ENCODE assay signal across 1 cellular context in genomic region chr12:84661732-84662326, GRCh38.
TF ChIP-seq lines count a peak whose summit lies in the region.

No MANE protein-coding gene starts in this region.

TF ChIP-seq in SK-N-SH, 30 proteins besides CTCF, POLR2A, EP300 and RAD21 (continued from another document):
- TF ChIP-seq, protein P1, sequence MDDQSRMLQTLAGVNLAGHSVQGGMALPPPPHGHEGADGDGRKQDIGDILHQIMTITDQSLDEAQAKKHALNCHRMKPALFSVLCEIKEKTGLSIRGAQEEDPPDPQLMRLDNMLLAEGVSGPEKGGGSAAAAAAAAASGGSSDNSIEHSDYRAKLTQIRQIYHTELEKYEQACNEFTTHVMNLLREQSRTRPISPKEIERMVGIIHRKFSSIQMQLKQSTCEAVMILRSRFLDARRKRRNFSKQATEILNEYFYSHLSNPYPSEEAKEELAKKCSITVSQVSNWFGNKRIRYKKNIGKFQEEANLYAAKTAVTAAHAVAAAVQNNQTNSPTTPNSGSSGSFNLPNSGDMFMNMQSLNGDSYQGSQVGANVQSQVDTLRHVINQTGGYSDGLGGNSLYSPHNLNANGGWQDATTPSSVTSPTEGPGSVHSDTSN (IDR thresholded peaks at IDR 0.05) = peak; percentile 79
- no peak for TF ChIP-seq POLR2AphosphoS5 (IDR thresholded peaks at IDR 0.05; ENCODE audit: low read depth, low read length)
- peak; percentile 20; the same call in 1 of the 2 replicates for TF ChIP-seq NFIC (IDR thresholded peaks at IDR 0.05; ENCODE audit: borderline replicate concordance)
- no peak for TF ChIP-seq NRF1 (IDR thresholded peaks at IDR 0.05; ENCODE audit: low read depth, low read length)
- TF ChIP-seq FOXJ3 (CRISPR knock-in tag; IDR thresholded peaks at IDR 0.05) = no peak
- TF ChIP-seq TCF12 (IDR thresholded peaks at IDR 0.05) = peak; percentile 63
- no peak for TF ChIP-seq MXI1 (IDR thresholded peaks at IDR 0.05; ENCODE audit: low read depth, low read length)
- TF ChIP-seq MAX (IDR thresholded peaks at IDR 0.05; ENCODE audit: low read depth) = peak; percentile 87
- peak; percentile 59; the same call in 1 of the 2 replicates for TF ChIP-seq YY1 (IDR thresholded peaks at IDR 0.05; ENCODE audit: low read depth)
- TF ChIP-seq RFX5 (IDR thresholded peaks at IDR 0.05; ENCODE audit: low read length) = no peak
